ENCODE assay signal across 8 cellular contexts in the genomic region with DNA sequence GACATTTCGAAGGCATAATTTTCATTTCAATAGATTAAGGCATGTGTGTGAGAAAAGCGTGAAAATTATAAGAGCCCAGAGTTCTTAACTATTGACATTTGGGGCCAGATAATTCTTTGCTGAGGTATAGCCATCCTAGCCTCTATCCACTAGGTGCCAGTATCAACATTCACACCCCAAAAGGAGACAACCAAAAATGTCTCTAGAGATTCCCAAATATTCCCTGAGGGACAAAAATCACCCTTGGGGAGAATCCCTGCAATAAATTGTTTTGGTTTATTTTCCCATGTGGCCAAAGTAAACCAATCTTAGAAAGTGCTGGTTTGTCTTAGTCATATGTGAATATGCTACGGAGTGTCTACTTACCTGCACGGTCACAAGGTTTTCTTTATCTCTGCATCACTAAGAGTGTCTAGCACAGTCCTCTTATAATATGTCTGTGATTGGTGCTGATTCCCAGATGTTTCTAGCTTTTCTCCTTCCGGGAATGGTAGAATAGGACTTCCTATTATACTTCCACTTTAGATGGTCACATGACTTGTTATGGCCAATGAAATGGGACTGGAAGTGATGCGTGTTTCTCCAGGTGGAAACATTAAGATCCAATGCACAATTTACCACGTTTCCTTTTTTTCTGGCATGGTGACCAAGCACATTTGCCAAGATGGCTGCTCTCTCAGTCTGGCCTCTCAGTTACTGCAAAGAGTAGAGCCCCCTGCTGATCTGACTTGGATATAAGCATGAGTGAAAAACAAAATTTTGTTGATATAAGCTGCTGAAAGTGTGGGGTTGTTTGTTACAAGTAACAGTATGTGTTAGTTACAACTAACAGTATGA. TPM values are rescaled to one million over a fixed set of nuclear protein-coding genes. Genes with fewer than 3 reads are reported as not detected.
DNase-seq lines count a peak whose midpoint lies in the region; ATAC-seq and TF ChIP-seq lines count a peak whose summit lies in the region.

No MANE protein-coding gene starts in this region.

- in situ Hi-C loops in GM13977 (cut with MboI; ENCODE audit: low pct_unique_long_range_greater_than_20kb, low sequenced_read_pairs, unreplicated experiment): loop anchor here (25.0 kb wide), 1 partner anchor 372 kb away; no protein-coding TSS in a partner anchor

- no peaks in the 10 kb centered on the region for H3K36me3 Mint-ChIP-seq in CD4-positive, alpha-beta memory T cell

- no peaks in the 10 kb centered on the region for H3K9me3 ChIP-seq in iPS-20b (ENCODE audit: insufficient read depth, low read depth, low read length)
- H3K9me3 ChIP-seq in CD4-positive, alpha-beta memory T cell (ENCODE audit: control insufficient read depth in 1 of 2, low read length in 2 of 2): no peaks in the 10 kb centered on the region

- no peaks in the 10 kb centered on the region for H3K9me3 Mint-ChIP-seq in CD4-positive, alpha-beta memory T cell

- no peak overlapping the region for H3K27ac Mint-ChIP-seq in CD4-positive, alpha-beta memory T cell

- no peaks in the 10 kb centered on the region for H3K36me3 ChIP-seq in iPS-20b (ENCODE audit: insufficient read depth, low read depth, low read length)
- H3K36me3 ChIP-seq in CD4-positive, alpha-beta memory T cell (ENCODE audit: insufficient read depth, low read length): no peaks in the 10 kb centered on the region

- peak; percentile 85 for ATAC-seq in HG02642 (IDR thresholded peaks at IDR 0.05; ENCODE audit: poor library complexity, unreplicated experiment)

- peaks cover 13% of the 10 kb centered on the region; the same call in 1 of the 2 replicates for H3K4me1 ChIP-seq in iPS-20b (ENCODE audit: insufficient read depth, low read length)
- no peaks in the 10 kb centered on the region for H3K4me1 ChIP-seq in CD4-positive, alpha-beta memory T cell (ENCODE audit: insufficient read depth, low read length)

- no peaks in the 10 kb centered on the region for H3K27me3 ChIP-seq in iPS-20b (ENCODE audit: insufficient read depth, low read length)
- H3K27me3 ChIP-seq in CD4-positive, alpha-beta memory T cell (ENCODE audit: insufficient read depth, low read length): peaks cover 3% of the 10 kb centered on the region

- H3K4me3 ChIP-seq in iPS-20b (ENCODE audit: low read length): peak overlapping the region; percentile 47
- no peak overlapping the region for H3K4me3 ChIP-seq in CD4-positive, alpha-beta memory T cell (ENCODE audit: low read length in 2 of 2)

- H3K27ac ChIP-seq in 22Rv1 (no peak overlapping the region), iPS-20b (ENCODE audit: low read length) (no peak overlapping the region)
- H3K27ac ChIP-seq in CD4-positive, alpha-beta memory T cell (ENCODE audit: low read depth, low read length): no peak overlapping the region

- DNase-seq in GM13977 (ENCODE audit: low spot score) (peak; percentile 45), NCI-H2171 treated with DMSO at 0.1 percent for 48 hours (lab: John Stamatoyannopoulos, UW) (peak; percentile 71)
- DNase-seq in CD4-positive, alpha-beta memory T cell: no peak
- no peak for DNase-seq in activated CD4-positive, alpha-beta T cell treated with anti-CD3 and anti-CD28 coated beads, Interleukin-2, amount 50 U/mL, for 1 hour
- no peak for DNase-seq in activated CD4-positive, alpha-beta T cell treated with anti-CD3 and anti-CD28 coated beads, Interleukin-2, amount 50 U/mL, for 48 hours

- peak overlapping the region; percentile 33; the same call in 1 of the 2 replicates for H3K9ac ChIP-seq in iPS-20b (ENCODE audit: low read depth, low read length)

- TF ChIP-seq CTCF in 22Rv1 (IDR thresholded peaks at IDR 0.05) (peak; percentile 38), GM13977 (IDR thresholded peaks at IDR 0.05; ENCODE audit: extremely low read depth, insufficient read depth, missing control alignments) (peak; percentile 39)

- POLR2A ChIA-PET in CD4-positive, alpha-beta memory T cell (lab: Charles Lee; ENCODE audit: partially characterized antibody): interaction anchor here (1.0 kb wide), 1 partner anchor 8 kb away, joined by 3 read pairs; the partner anchor contains the start of gene KBTBD8

- H3K4me1 Mint-ChIP-seq in CD4-positive, alpha-beta memory T cell: no peaks in the 10 kb centered on the region

- peaks cover 3 to 4% of the 10 kb centered on the region in 2 donors for H3K27me3 Mint-ChIP-seq in CD4-positive, alpha-beta memory T cell

- H3K4me3 Mint-ChIP-seq in CD4-positive, alpha-beta memory T cell: peak overlapping the region in 2 of 8 donors; percentile 11 to 35

- intact Hi-C loops in CD4-positive, alpha-beta memory T cell (cut with micrococcal nuclease): loop anchor here (1.0 kb wide), 1 partner anchor 18 kb away; no protein-coding TSS in a partner anchor

- CTCF ChIA-PET in CD4-positive, alpha-beta memory T cell (lab: Charles Lee; ENCODE audit: partially characterized antibody): interaction anchor here (0.9 to 3.6 kb wide), 6 partner anchors 10 to 736 kb away, joined by 3 to 48 read pairs (median 4); no protein-coding TSS in a partner anchor

RNA-seq across cellular contexts. Expression of gene KBTBD8, which starts 8.0 kb away (rescaled TPM):
- 10 to 100 TPM in 1 of 2 experiments, 1 to 10 TPM in 1; 8.3 to 10.8 TPM for total RNA-seq in CD4-positive, alpha-beta memory T cell
- polyA plus RNA-seq in CD4-positive, alpha-beta memory T cell: 1 to 10 TPM; 1.6 to 5.9 TPM

Comparison
In these comparisons a context has a peak if more than half of its experiments do, and no peak if none do; other contexts are left out.
1. DNase-seq: peak in GM13977 (single experiment) and NCI-H2171 treated with DMSO at 0.1 percent for 48 hours (single experiment); none in CD4-positive, alpha-beta memory T cell (0 of 5), activated CD4-positive, alpha-beta T cell treated with anti-CD3 and anti-CD28 coated beads, Interleukin-2, amount 50 U/mL, for 1 hour (single experiment) and activated CD4-positive, alpha-beta T cell treated with anti-CD3 and anti-CD28 coated beads, Interleukin-2, amount 50 U/mL, for 48 hours (0 of 2).